Comparison of ENCODE assay signal across 1 cellular context in genomic region chr1:3775248-3775497, GRCh38.
TF ChIP-seq lines count a peak whose summit lies in the region.

No MANE protein-coding gene starts in this region.

TF ChIP-seq in SK-N-SH, 30 proteins besides CTCF, POLR2A, EP300 and RAD21 (continued from another document):
- no peak for TF ChIP-seq USF2 (IDR thresholded peaks at IDR 0.05; ENCODE audit: borderline replicate concordance, low read depth, low read length)
- TF ChIP-seq EZH2phosphoT487 (IDR thresholded peaks at IDR 0.05; ENCODE audit: borderline replicate concordance, low read depth): no peak
- no peak for TF ChIP-seq POLR2AphosphoS5 (IDR thresholded peaks at IDR 0.05; ENCODE audit: low read depth, low read length)
- TF ChIP-seq REST (IDR thresholded peaks at IDR 0.05; ENCODE audit: low read depth, low read length): no peak
- no peak for TF ChIP-seq FOXM1 (IDR thresholded peaks at IDR 0.05; ENCODE audit: low read depth)
- no peak for TF ChIP-seq TAF1 (IDR thresholded peaks at IDR 0.05; ENCODE audit: borderline replicate concordance, low read depth, low read length)
- no peak for TF ChIP-seq NRF1 (IDR thresholded peaks at IDR 0.05; ENCODE audit: low read depth, low read length)
- TF ChIP-seq CHD2 (IDR thresholded peaks at IDR 0.05; ENCODE audit: low read length, partially characterized antibody): no peak
- TF ChIP-seq SIN3A (IDR thresholded peaks at IDR 0.05; ENCODE audit: borderline replicate concordance, low read depth, low read length): no peak
- no peak for TF ChIP-seq NFIC (IDR thresholded peaks at IDR 0.05; ENCODE audit: borderline replicate concordance)
